In genomic region chr3:146218880-146219866, GRCh38 we compare ENCODE assay signal across 1 cellular context.
TF ChIP-seq lines count a peak whose summit lies in the region.

No MANE protein-coding gene starts in this region.

TF ChIP-seq in H1, 55 proteins besides CTCF, POLR2A, EP300 and RAD21:
- TF ChIP-seq TAF1 (IDR thresholded peaks at IDR 0.05; ENCODE audit: low read depth, low read length) = no peak
- TF ChIP-seq JUND (IDR thresholded peaks at IDR 0.05; ENCODE audit: low read length) = no peak
- no peak for TF ChIP-seq POLR2AphosphoS5 (IDR thresholded peaks at IDR 0.05; ENCODE audit: low read depth, low read length)
- TF ChIP-seq RFX5 (IDR thresholded peaks at IDR 0.05; ENCODE audit: borderline replicate concordance, low read depth, low read length) = no peak
